In genomic region chr10:4181075-4181474, GRCh38 we compare ENCODE assay signal across 1 cellular context.
TF ChIP-seq lines count a peak whose summit lies in the region.

No MANE protein-coding gene starts in this region.

TF ChIP-seq in GM23338, 12 proteins besides CTCF, POLR2A, EP300 and RAD21 (continued from another document):
- no peak for TF ChIP-seq ZNF462 (CRISPR knock-in tag; IDR thresholded peaks at IDR 0.05)
- no peak for TF ChIP-seq EZH2 (IDR thresholded peaks at IDR 0.05; ENCODE audit: low read depth, unreplicated experiment)
- no peak for TF ChIP-seq STAT1 (IDR thresholded peaks at IDR 0.05; ENCODE audit: unreplicated experiment)
- no peak for TF ChIP-seq CREB1 (CRISPR knock-in tag; IDR thresholded peaks at IDR 0.05; ENCODE audit: low read depth)
